In the genomic region with DNA sequence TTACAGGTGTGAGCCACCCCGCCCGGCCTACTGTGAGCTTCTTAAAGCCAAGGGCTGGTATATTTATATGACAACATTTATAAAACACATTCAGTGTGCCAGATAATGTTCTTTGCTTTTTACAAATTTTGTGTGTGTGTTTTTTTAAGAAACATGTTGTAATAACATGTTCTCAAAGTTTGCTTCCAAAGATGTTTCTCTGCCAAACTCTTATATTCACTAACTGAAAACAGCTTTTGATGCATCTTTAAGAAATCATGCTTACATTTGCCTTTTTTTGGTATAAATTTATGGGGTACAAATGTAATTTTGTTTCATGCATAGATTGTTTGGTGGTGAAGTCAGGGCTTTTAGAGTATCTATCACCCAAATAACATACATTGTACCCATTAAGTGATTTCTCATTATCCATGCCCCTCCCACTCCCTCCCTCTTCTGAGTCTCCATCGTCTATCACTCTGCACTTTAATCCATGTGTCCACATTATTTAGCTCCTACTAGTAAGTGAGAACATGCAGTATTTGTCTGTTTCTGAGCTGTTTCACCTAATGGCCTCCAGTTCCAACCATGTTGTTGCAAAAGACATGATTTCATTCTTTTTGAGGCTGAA, we compare ENCODE assay signal across 20 cellular contexts. TPM values are rescaled to one million over a fixed set of nuclear protein-coding genes. Genes with fewer than 3 reads are reported as not detected.
DNase-seq lines count a peak whose midpoint lies in the region; ATAC-seq lines count a peak whose summit lies in the region.
"Had no signal": no experiment of that assay in that cellular context is flagged by ENCODE, and none has a peak within 500 bp of the region (broad histone marks: within the 10 kb centered on the region; RNA-seq: fewer than 3 reads in every experiment).

No MANE protein-coding gene starts in this region.

- peak; percentile 9 for ATAC-seq in GM18511 (IDR thresholded peaks at IDR 0.05; ENCODE audit: unreplicated experiment)
- ATAC-seq in GM21390 (IDR thresholded peaks at IDR 0.05; ENCODE audit: unreplicated experiment), result peak; percentile 23
- peak; percentile 11 for ATAC-seq in HG03520 (IDR thresholded peaks at IDR 0.05; ENCODE audit: unreplicated experiment)
- ATAC-seq in HG03045 (IDR thresholded peaks at IDR 0.05; ENCODE audit: unreplicated experiment), result no peak
- ATAC-seq: SK-N-SH treated with all-trans-retinoic acid at 6 μM for 48 hours, T-helper 17 cell had no signal

- DNase-seq in fibroblast of the conjunctiva (ENCODE audit: low read depth) (peak; percentile 34), occipital lobe (lab: John Stamatoyannopoulos, UW) (no peak), AG08395 (ENCODE audit: low spot score) (no peak), foreskin melanocyte (no peak)
- DNase-seq: Calu3; CD4-positive, CD25-positive, alpha-beta regulatory T cell; NCI-H1417; NCI-H2029; NCI-H2171 treated with DMSO at 0.1 percent for 48 hours; Peyer's patch; Right ventricle myocardium superior; T-helper 17 cell had no signal

RNA-seq across cellular contexts. Expression of a gene that starts 30.8 kb away (rescaled TPM):
- total RNA-seq in occipital lobe, result not detected
- total RNA-seq: Calu3, HT1080, LHCN-M2, NCI-H460, Peyer's patch had no signal
